10 cellular contexts compared by ENCODE assay signal in genomic region chr17:48269209-48269608, GRCh38.
"Had no signal": no experiment of that assay in that cellular context is flagged by ENCODE, and none has a peak within 500 bp of the region (broad histone marks: within the 10 kb centered on the region; RNA-seq: fewer than 3 reads in every experiment).

No MANE protein-coding gene starts in this region.

- H3K9ac ChIP-seq: KMS-11 had no signal

- H3K4me2 ChIP-seq: GM23338, KMS-11 had no signal

- H3K4me3 ChIP-seq: GM23338 had no signal

- H3K27ac Mint-ChIP-seq: GM23338, H9 had no signal

- H3K4me3 Mint-ChIP-seq: GM23338, H9 had no signal

- ATAC-seq: GM23338 had no signal

- H3K27ac ChIP-seq: KMS-11 had no signal

- FAIRE-seq: H1, H54, HTR-8/SVneo had no signal

- H3K9me3 Mint-ChIP-seq: GM23338, H9 had no signal

- H2AFZ ChIP-seq: GM23338 had no signal

- DNase-seq: H9, HCEC 1CT, IMR-90, Karpas-422, KBM-7 had no signal
